8 cellular contexts compared by ENCODE assay signal in the genomic region with DNA sequence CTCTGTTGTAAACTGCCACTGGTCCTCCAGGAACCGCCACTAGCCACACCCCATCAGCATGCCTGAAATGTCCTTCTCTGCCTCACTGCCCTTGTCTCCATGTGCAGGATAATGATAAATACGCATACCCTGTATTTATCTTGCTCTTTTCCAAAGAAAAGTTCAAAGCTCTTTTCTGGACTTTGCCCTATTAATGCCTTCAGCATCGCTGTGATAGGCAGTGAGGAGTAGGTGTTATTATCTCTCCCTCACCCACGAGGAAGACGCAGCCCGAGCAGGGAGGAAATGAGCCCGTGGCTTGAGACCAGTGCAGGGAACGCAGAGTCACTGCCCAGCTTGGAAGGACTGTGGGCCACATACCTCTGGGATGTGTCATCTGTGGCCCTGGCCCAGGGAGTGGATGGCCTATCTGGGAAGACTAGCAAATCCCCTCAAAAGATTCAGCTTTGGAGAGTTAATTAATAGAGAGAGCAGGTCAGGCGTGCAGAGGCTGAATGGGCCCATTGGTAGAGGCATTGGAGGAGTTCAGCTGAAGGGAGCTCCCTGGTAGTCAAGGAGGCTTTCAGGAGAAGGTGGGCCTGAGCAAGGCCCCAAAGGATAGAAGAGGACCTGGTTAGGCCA. TPM values are rescaled to one million over a fixed set of nuclear protein-coding genes. Genes with fewer than 3 reads are reported as not detected.
A peak's percentile ranks its signal among the peaks of the same experiment; 100 is the strongest.
DNase-seq lines count a peak whose midpoint lies in the region; ATAC-seq and TF ChIP-seq lines count a peak whose summit lies in the region.

No MANE protein-coding gene starts in this region.

- in situ Hi-C loops in gastrocnemius medialis (cut with MboI; ENCODE audit: low sequenced_read_pairs in 4 of 4), result no loop called here

- no peak for TF ChIP-seq CTCF in gastrocnemius medialis (IDR thresholded peaks at IDR 0.05 in 4 of 5, conservative IDR thresholded peaks at IDR 0.05 in 1 of 5)

- H3K27me3 ChIP-seq in gastrocnemius medialis, result no peaks in the 10 kb centered on the region

- DNase-seq in GDM1 (lab: John Stamatoyannopoulos, UW) (peak; percentile 22), UCSD-AML1 (lab: John Stamatoyannopoulos, UW; ENCODE audit: unreplicated experiment) (peak; percentile 27), left cardiac atrium (peak; percentile 79), gastrocnemius medialis (peak; percentile 75 to 88), SHP77 treated with DMSO at 0.1 percent for 48 hours (lab: John Stamatoyannopoulos, UW) (no peak), NCI-H1436 treated with DMSO at 0.1 percent for 48 hours (lab: John Stamatoyannopoulos, UW) (no peak)
- DNase-seq in activated naive CD4-positive, alpha-beta T cell treated with Interleukin-2 at 50 U/mL for 16 hours, result no peak

- TF ChIP-seq POLR2A in gastrocnemius medialis (IDR thresholded peaks at IDR 0.05), result no peak

- intact Hi-C loops in left cardiac atrium (cut with DNase I) (no loop called here), gastrocnemius medialis (cut with DNase I; ENCODE audit: low total_unique reads) (no loop called here)

- peaks cover 0 to 6% of the 10 kb centered on the region in 2 donors for H3K36me3 ChIP-seq in gastrocnemius medialis

- H3K27ac ChIP-seq in gastrocnemius medialis, result peak overlapping the region; percentile 62 to 89 (median 82)

- H3K9me3 ChIP-seq in gastrocnemius medialis, result no peaks in the 10 kb centered on the region

- peak; percentile 93 to 94 for ATAC-seq in left cardiac atrium
- ATAC-seq in gastrocnemius medialis, result peak; percentile 89 to 91
- ATAC-seq in GM21447 (IDR thresholded peaks at IDR 0.05; ENCODE audit: unreplicated experiment), result no peak

- H3K4me3 ChIP-seq in gastrocnemius medialis, result no peak overlapping the region

- peaks cover 20 to 22% of the 10 kb centered on the region in 2 donors for H3K4me1 ChIP-seq in gastrocnemius medialis

RNA-seq across cellular contexts. Expression of gene TTC7A, which starts 14.0 kb away (rescaled TPM):
- total RNA-seq in left cardiac atrium (10 to 100 TPM; 10.9 to 13.3 TPM), gastrocnemius medialis (1 to 10 TPM; 3.7 to 7.3 (median 6.0) TPM)

RNA-seq across cellular contexts. Expression of gene MCFD2, which starts 39.5 kb away (rescaled TPM):
- total RNA-seq in left cardiac atrium, result 10 to 100 TPM; 65.4 to 88.7 TPM
- total RNA-seq in gastrocnemius medialis, result 100 to 1,000 TPM in 3 of 4 donors, 10 to 100 TPM in 1; 87.9 to 182 (median 106) TPM

Comparison
In these comparisons a context has a peak if more than half of its experiments do, and no peak if none do; other contexts are left out.
1. DNase-seq: peak in GDM1 (single experiment), UCSD-AML1 (single experiment), left cardiac atrium (single experiment) and gastrocnemius medialis (2 of 2); none in SHP77 treated with DMSO at 0.1 percent for 48 hours (single experiment), activated naive CD4-positive, alpha-beta T cell treated with Interleukin-2 at 50 U/mL for 16 hours (single experiment) and NCI-H1436 treated with DMSO at 0.1 percent for 48 hours (single experiment).